ENCODE assay signal across 8 cellular contexts in genomic region chr6:125956506-125957390, GRCh38. TPM values are rescaled to one million over a fixed set of nuclear protein-coding genes. Genes with fewer than 3 reads are reported as not detected.
DNase-seq lines count a peak whose midpoint lies in the region; ATAC-seq and TF ChIP-seq lines count a peak whose summit lies in the region.

TSS of gene HINT3 (plus strand) at chr6:125956770. CDS start at chr6:125956978, 208 bp downstream.

- peak; percentile 91 for TF ChIP-seq CTCF in Loucy (conservative IDR thresholded peaks at IDR 0.05; ENCODE audit: low read length)
- TF ChIP-seq CTCF in fibroblast of pulmonary artery (IDR thresholded peaks at IDR 0.05; ENCODE audit: low read length, missing control alignments) = peak; percentile 86

- H3K4me2 ChIP-seq in Loucy (ENCODE audit: low read depth, low read length, poor library complexity, severe bottlenecking) = peak within 1 kb of the TSS; percentile 95

- peak; percentile 98 for DNase-seq in G401 (ENCODE audit: low spot score)
- DNase-seq in H7 = peak; percentile 90
- peak; percentile 93 for DNase-seq in activated effector memory CD4-positive, alpha-beta T cell treated with Interleukin-2 at 50 U/mL for 16 hours
- DNase-seq in fibroblast of pulmonary artery (ENCODE audit: low read depth) = peak; percentile 98
- DNase-seq in natural killer cell treated with Interleukin-12 subunit alpha and Interleukin-12 subunit beta and Interleukin-15 and Interleukin-18, amount 100 ng/mL, for 72 hours (ENCODE audit: low spot score) = peak; percentile 98
- peak; percentile 99 for DNase-seq in stimulated activated naive CD8-positive, alpha-beta T cell treated with anti-CD3 and anti-CD28 coated beads, Interleukin-15, Interleukin-2, amounts not matched to agents 100 U/mL and 50 U/mL, for 24 hours

- H3K4me3 ChIP-seq in H7 (ENCODE audit: insufficient read depth, low read depth, low read length) = peak within 1 kb of the TSS; percentile 92
- peak within 1 kb of the TSS; percentile 93 for H3K4me3 ChIP-seq in Loucy (ENCODE audit: low read length, poor library complexity, severe bottlenecking)
- peak within 1 kb of the TSS; percentile 74 for H3K4me3 ChIP-seq in fibroblast of pulmonary artery (replicated peaks; ENCODE audit: low read depth, low read length)

- H3K27me3 Mint-ChIP-seq in natural killer cell treated with Interleukin-12 subunit alpha and Interleukin-12 subunit beta and Interleukin-15 and Interleukin-18, amount 100 ng/mL, for 72 hours = peaks cover 8 to 9% of the 10 kb centered on the region in 2 donors

- no peaks in the 10 kb centered on the region for H3F3A ChIP-seq in Loucy (ENCODE audit: low read depth)

- H3K4me3 Mint-ChIP-seq in natural killer cell treated with Interleukin-12 subunit alpha and Interleukin-12 subunit beta and Interleukin-15 and Interleukin-18, amount 100 ng/mL, for 72 hours = no peak within 1 kb of the TSS

- H3K9me3 ChIP-seq in Loucy (ENCODE audit: insufficient read depth, low read depth, low read length) = no peaks in the 10 kb centered on the region

- peaks cover 30% of the 10 kb centered on the region for H3K4me1 ChIP-seq in Loucy (ENCODE audit: insufficient read depth, low read length, poor library complexity, severe bottlenecking)

- no peaks in the 10 kb centered on the region; the same call in 1 of the 2 replicates for H3K27me3 ChIP-seq in H7 (ENCODE audit: control insufficient read depth, insufficient read depth, low read length)
- H3K27me3 ChIP-seq in Loucy (ENCODE audit: insufficient read depth, low read length, poor library complexity, severe bottlenecking) = no peaks in the 10 kb centered on the region

- H2AFZ ChIP-seq in Loucy (ENCODE audit: low read length) = peak within 1 kb of the TSS; percentile 95

- H3K9me3 Mint-ChIP-seq in natural killer cell treated with Interleukin-12 subunit alpha and Interleukin-12 subunit beta and Interleukin-15 and Interleukin-18, amount 100 ng/mL, for 72 hours = no peaks in the 10 kb centered on the region

- in situ Hi-C loops in G401 (cut with HindIII; ENCODE audit: low sequenced_read_pairs) = no loop called here

- H3K4me1 Mint-ChIP-seq in natural killer cell treated with Interleukin-12 subunit alpha and Interleukin-12 subunit beta and Interleukin-15 and Interleukin-18, amount 100 ng/mL, for 72 hours (ENCODE audit: low read depth in 2 of 2) = peaks cover 0 to 6% of the 10 kb centered on the region in 2 donors

- peaks cover 43% of the 10 kb centered on the region for H3K79me2 ChIP-seq in Loucy (ENCODE audit: insufficient read depth, low read length)

- H3K9ac ChIP-seq in Loucy (ENCODE audit: low read depth, low read length, poor library complexity, severe bottlenecking) = peak within 1 kb of the TSS; percentile 91

- peaks cover 10% of the 10 kb centered on the region for H4K20me1 ChIP-seq in Loucy (ENCODE audit: insufficient read depth, low read length, poor library complexity, severe bottlenecking)

- H3K27ac Mint-ChIP-seq in natural killer cell treated with Interleukin-12 subunit alpha and Interleukin-12 subunit beta and Interleukin-15 and Interleukin-18, amount 100 ng/mL, for 72 hours = peak within 1 kb of the TSS in 1 of 2 donors; percentile 40

- H3K9me2 ChIP-seq in Loucy (replicated peaks; ENCODE audit: low read depth, low read length) = no peaks in the 10 kb centered on the region

- no peaks in the 10 kb centered on the region for H3K36me3 Mint-ChIP-seq in natural killer cell treated with Interleukin-12 subunit alpha and Interleukin-12 subunit beta and Interleukin-15 and Interleukin-18, amount 100 ng/mL, for 72 hours

- ATAC-seq in natural killer cell treated with Interleukin-12 subunit alpha and Interleukin-12 subunit beta and Interleukin-15 and Interleukin-18, amount 100 ng/mL, for 72 hours = peak; percentile 94 to 97
- ATAC-seq in stimulated activated naive CD8-positive, alpha-beta T cell treated with anti-CD3 and anti-CD28 coated beads, Interleukin-15, Interleukin-2, amounts not matched to agents 100 U/mL and 50 U/mL, for 24 hours = peak; percentile 93

- H3K36me3 ChIP-seq in H7 (replicated peaks; ENCODE audit: control insufficient read depth, insufficient read depth, low read length) (no peaks in the 10 kb centered on the region), Loucy (ENCODE audit: insufficient read depth, low read length) (no peaks in the 10 kb centered on the region)

- peak; percentile 93 for TF ChIP-seq POLR2A in Raji (IDR thresholded peaks at IDR 0.05; ENCODE audit: insufficient read depth, low read depth, low read length)

RNA-seq across cellular contexts. Expression of gene HINT3, which starts in this region (rescaled TPM):
- 9.0 and 9.8 TPM in 2 replicates for total RNA-seq in G401 (2014; rRNA removed; shearing (Covaris generic))
- 13.8 and 17.7 TPM in 2 replicates for total RNA-seq in H7 (2014; rRNA removed; shearing (Covaris generic))
- total RNA-seq in natural killer cell treated with Interleukin-12 subunit alpha and Interleukin-12 subunit beta and Interleukin-15 and Interleukin-18, amount 100 ng/mL, for 72 hours = 10 to 100 TPM in 1 of 2 donors, 1 to 10 TPM in 1; 8.1 to 12.4 TPM

Comparison
In these comparisons a context has a peak if more than half of its experiments do, and no peak if none do; other contexts are left out.
1. Peak in every context shown above with its lines: DNase-seq, ATAC-seq and H3K4me3 ChIP-seq.